In the genomic region with DNA sequence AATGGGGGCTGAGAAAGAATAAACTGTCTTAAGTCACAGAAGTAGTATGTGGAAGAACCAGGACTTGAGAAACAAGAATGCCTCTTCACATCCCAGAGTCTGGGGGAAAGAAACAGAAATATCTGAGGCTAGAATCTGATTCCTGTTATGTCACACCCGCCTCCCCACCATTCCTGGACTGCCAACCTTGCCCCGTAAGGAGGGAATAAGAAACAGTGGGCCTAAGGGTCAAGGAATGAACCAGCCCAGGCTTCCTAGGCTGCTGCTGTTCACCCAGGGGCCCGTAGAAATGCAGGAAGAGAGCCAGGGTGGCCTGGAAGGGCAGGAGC, we compare ENCODE assay signal across 16 cellular contexts. TPM values are rescaled to one million over a fixed set of nuclear protein-coding genes. Genes with fewer than 3 reads are reported as not detected.
DNase-seq lines count a peak whose midpoint lies in the region; ATAC-seq and TF ChIP-seq lines count a peak whose summit lies in the region.
"Had no signal": no experiment of that assay in that cellular context is flagged by ENCODE, and none has a peak within 500 bp of the region (broad histone marks: within the 10 kb centered on the region; RNA-seq: fewer than 3 reads in every experiment).

No MANE protein-coding gene starts in this region.

- peak overlapping the region; percentile 83 for H3K4me3 ChIP-seq in left ventricle myocardium inferior
- peak overlapping the region in 1 of 2 donors; percentile 80 for H3K4me3 ChIP-seq in gastroesophageal sphincter
- H3K4me3 ChIP-seq in osteoblast (ENCODE audit: insufficient read depth, low read length): no peak overlapping the region
- H3K4me3 ChIP-seq in upper lobe of left lung: peak overlapping the region in 3 of 4 donors; percentile 14 to 88 (median 79)
- H3K4me3 ChIP-seq: MG63 had no signal

- no peaks in the 10 kb centered on the region for H4K20me1 ChIP-seq in osteoblast (ENCODE audit: insufficient read depth, low read length)

- 61 to 63% methylated on average over 1 to 3 of the region's 3 CpGs for WGBS in gastroesophageal sphincter (ENCODE audit: low coverage in 1 of 2), 2 donors
- 61 to 68% methylated on average over 3 of the region's 3 CpGs for WGBS in upper lobe of left lung, 2 donors

- intact Hi-C loops in left ventricle myocardium inferior (cut with micrococcal nuclease): loop anchor here (10.0 kb wide), 1 partner anchor 169 kb away; no protein-coding TSS in a partner anchor
- intact Hi-C loops in Right ventricle myocardium inferior (cut with DNase I): no loop called here

- no peak for DNase-seq in left ventricle myocardium inferior
- DNase-seq in Right ventricle myocardium inferior (ENCODE audit: missing footprints): no peak
- DNase-seq in osteoblast (ENCODE audit: insufficient read length, low spot score, missing footprints): peak; percentile 65
- DNase-seq in upper lobe of left lung: no peak
- DNase-seq in NCI-H774 (lab: John Stamatoyannopoulos, UW): no peak
- DNase-seq: DMS79 treated with DMSO at 0.1 percent for 48 hours, kidney glomerular epithelial cell, MG63, NCI-H2029, PC-3 had no signal

- H3K79me2 ChIP-seq in osteoblast (ENCODE audit: insufficient read depth, low read length): no peaks in the 10 kb centered on the region

- no peaks in the 10 kb centered on the region for H3K9me3 ChIP-seq in left ventricle myocardium inferior (replicated peaks)
- no peaks in the 10 kb centered on the region for H3K9me3 ChIP-seq in gastroesophageal sphincter
- H3K9me3 ChIP-seq in osteoblast (ENCODE audit: low read depth, low read length): no peaks in the 10 kb centered on the region
- no peaks in the 10 kb centered on the region for H3K9me3 ChIP-seq in upper lobe of left lung
- H3K9me3 ChIP-seq: MG63, SK-N-SH had no signal

- H3K27ac ChIP-seq in left ventricle myocardium inferior (replicated peaks) (peak overlapping the region; percentile 95), gastroesophageal sphincter (peak overlapping the region in 3 of 4 donors; percentile 57 to 81 (median 59)), osteoblast (ENCODE audit: low read depth, low read length) (no peak overlapping the region), upper lobe of left lung (peak overlapping the region; percentile 61 to 93 (median 92))
- H3K27ac ChIP-seq: C4-2B had no signal

- H3K4me1 ChIP-seq in left ventricle myocardium inferior (peaks cover 93% of the 10 kb centered on the region), gastroesophageal sphincter (peaks cover 0 to 64% (median 16%) of the 10 kb centered on the region in 3 donors), osteoblast (ENCODE audit: insufficient read depth, low read length) (peaks cover 5% of the 10 kb centered on the region), upper lobe of left lung (peaks cover 25 to 90% (median 47%) of the 10 kb centered on the region in 4 donors)

- TF ChIP-seq EP300 in gastroesophageal sphincter (IDR thresholded peaks at IDR 0.05) (no peak), upper lobe of left lung (IDR thresholded peaks at IDR 0.05) (no peak)

- H3K27me3 ChIP-seq in left ventricle myocardium inferior (ENCODE audit: low read depth) (peaks cover 79% of the 10 kb centered on the region), gastroesophageal sphincter (peaks cover 88% of the 10 kb centered on the region), osteoblast (ENCODE audit: insufficient read depth, low read length) (peaks cover 62% of the 10 kb centered on the region), upper lobe of left lung (peaks cover 0 to 17% (median 13%) of the 10 kb centered on the region in 4 donors)

- no peak for ATAC-seq in Right ventricle myocardium inferior
- no peak for ATAC-seq in gastroesophageal sphincter
- no peak for ATAC-seq in upper lobe of left lung (ENCODE audit: low FRiP score in 2 of 2)
- no peak for ATAC-seq in HG02938 (IDR thresholded peaks at IDR 0.05; ENCODE audit: unreplicated experiment)
- no peak for ATAC-seq in SK-N-SH treated with all-trans-retinoic acid at 6 μM for 48 hours
- ATAC-seq: PC-3 had no signal

- H3K36me3 ChIP-seq in left ventricle myocardium inferior (peaks cover 3% of the 10 kb centered on the region), gastroesophageal sphincter (no peaks in the 10 kb centered on the region), osteoblast (ENCODE audit: insufficient read depth, low read length) (no peaks in the 10 kb centered on the region), upper lobe of left lung (peaks cover 0 to 5% (median 3%) of the 10 kb centered on the region in 4 donors)
- H3K36me3 ChIP-seq: MG63 had no signal

- TF ChIP-seq CTCF in left ventricle myocardium inferior (IDR thresholded peaks at IDR 0.05; ENCODE audit: borderline replicate concordance) (no peak), gastroesophageal sphincter (IDR thresholded peaks at IDR 0.05) (no peak), osteoblast (IDR thresholded peaks at IDR 0.05; ENCODE audit: extremely low read depth, low read depth, low read length) (no peak), upper lobe of left lung (IDR thresholded peaks at IDR 0.05) (no peak)

- TF ChIP-seq POLR2A in gastroesophageal sphincter (IDR thresholded peaks at IDR 0.05): no peak
- TF ChIP-seq POLR2A in upper lobe of left lung (IDR thresholded peaks at IDR 0.05): peak in 1 of 4 donors; percentile 13

- H3K4me2 ChIP-seq in osteoblast (ENCODE audit: insufficient read depth, low read length): no peak overlapping the region
- H3K4me2 ChIP-seq: SK-N-SH had no signal

- H2AFZ ChIP-seq in osteoblast (ENCODE audit: low read length): no peak overlapping the region

TF ChIP-seq in SK-N-SH treated with all-trans-retinoic acid at 6 μM for 48 hours, 23 proteins besides CTCF, POLR2A, EP300 and RAD21 (continues in another document):
- no peak for TF ChIP-seq ZNF8 (CRISPR knock-in tag; IDR thresholded peaks at IDR 0.05)
- TF ChIP-seq ZFP30 (CRISPR knock-in tag; IDR thresholded peaks at IDR 0.05): no peak
- TF ChIP-seq TOX (CRISPR knock-in tag; IDR thresholded peaks at IDR 0.05; ENCODE audit: borderline replicate concordance): no peak
- TF ChIP-seq, protein P1, sequence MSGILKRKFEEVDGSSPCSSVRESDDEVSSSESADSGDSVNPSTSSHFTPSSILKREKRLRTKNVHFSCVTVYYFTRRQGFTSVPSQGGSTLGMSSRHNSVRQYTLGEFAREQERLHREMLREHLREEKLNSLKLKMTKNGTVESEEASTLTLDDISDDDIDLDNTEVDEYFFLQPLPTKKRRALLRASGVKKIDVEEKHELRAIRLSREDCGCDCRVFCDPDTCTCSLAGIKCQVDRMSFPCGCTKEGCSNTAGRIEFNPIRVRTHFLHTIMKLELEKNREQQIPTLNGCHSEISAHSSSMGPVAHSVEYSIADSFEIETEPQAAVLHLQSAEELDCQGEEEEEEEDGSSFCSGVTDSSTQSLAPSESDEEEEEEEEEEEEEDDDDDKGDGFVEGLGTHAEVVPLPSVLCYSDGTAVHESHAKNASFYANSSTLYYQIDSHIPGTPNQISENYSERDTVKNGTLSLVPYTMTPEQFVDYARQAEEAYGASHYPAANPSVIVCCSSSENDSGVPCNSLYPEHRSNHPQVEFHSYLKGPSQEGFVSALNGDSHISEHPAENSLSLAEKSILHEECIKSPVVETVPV (CRISPR knock-in tag; IDR thresholded peaks at IDR 0.05): no peak
- no peak for TF ChIP-seq RARB (CRISPR knock-in tag; IDR thresholded peaks at IDR 0.05)
- TF ChIP-seq, protein P2, sequence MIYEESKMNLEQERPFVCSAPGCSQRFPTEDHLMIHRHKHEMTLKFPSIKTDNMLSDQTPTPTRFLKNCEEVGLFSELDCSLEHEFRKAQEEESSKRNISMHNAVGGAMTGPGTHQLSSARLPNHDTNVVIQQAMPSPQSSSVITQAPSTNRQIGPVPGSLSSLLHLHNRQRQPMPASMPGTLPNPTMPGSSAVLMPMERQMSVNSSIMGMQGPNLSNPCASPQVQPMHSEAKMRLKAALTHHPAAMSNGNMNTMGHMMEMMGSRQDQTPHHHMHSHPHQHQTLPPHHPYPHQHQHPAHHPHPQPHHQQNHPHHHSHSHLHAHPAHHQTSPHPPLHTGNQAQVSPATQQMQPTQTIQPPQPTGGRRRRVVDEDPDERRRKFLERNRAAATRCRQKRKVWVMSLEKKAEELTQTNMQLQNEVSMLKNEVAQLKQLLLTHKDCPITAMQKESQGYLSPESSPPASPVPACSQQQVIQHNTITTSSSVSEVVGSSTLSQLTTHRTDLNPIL (CRISPR knock-in tag; IDR thresholded peaks at IDR 0.05; ENCODE audit: low read depth): no peak
- TF ChIP-seq ZFP3 (CRISPR knock-in tag; IDR thresholded peaks at IDR 0.05): no peak
- TF ChIP-seq ZNF565 (CRISPR knock-in tag; conservative IDR thresholded peaks at IDR 0.05; ENCODE audit: low read depth): no peak
- TF ChIP-seq, protein P3, sequence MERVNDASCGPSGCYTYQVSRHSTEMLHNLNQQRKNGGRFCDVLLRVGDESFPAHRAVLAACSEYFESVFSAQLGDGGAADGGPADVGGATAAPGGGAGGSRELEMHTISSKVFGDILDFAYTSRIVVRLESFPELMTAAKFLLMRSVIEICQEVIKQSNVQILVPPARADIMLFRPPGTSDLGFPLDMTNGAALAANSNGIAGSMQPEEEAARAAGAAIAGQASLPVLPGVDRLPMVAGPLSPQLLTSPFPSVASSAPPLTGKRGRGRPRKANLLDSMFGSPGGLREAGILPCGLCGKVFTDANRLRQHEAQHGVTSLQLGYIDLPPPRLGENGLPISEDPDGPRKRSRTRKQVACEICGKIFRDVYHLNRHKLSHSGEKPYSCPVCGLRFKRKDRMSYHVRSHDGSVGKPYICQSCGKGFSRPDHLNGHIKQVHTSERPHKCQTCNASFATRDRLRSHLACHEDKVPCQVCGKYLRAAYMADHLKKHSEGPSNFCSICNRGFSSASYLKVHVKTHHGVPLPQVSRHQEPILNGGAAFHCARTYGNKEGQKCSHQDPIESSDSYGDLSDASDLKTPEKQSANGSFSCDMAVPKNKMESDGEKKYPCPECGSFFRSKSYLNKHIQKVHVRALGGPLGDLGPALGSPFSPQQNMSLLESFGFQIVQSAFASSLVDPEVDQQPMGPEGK (CRISPR knock-in tag; IDR thresholded peaks at IDR 0.05; ENCODE audit: borderline replicate concordance): no peak
- TF ChIP-seq ARNTL (CRISPR knock-in tag; IDR thresholded peaks at IDR 0.05; ENCODE audit: borderline replicate concordance, low read depth): no peak
- TF ChIP-seq ISL1 (CRISPR knock-in tag; IDR thresholded peaks at IDR 0.05): no peak
- no peak for TF ChIP-seq BACH2 (CRISPR knock-in tag; IDR thresholded peaks at IDR 0.05; ENCODE audit: borderline replicate concordance)
- no peak for TF ChIP-seq GLIS3 (CRISPR knock-in tag; IDR thresholded peaks at IDR 0.05)
- no peak for TF ChIP-seq CSDC2 (CRISPR knock-in tag; IDR thresholded peaks at IDR 0.05)

RNA-seq across cellular contexts. Expression of gene PCDH1, which starts 4.3 kb away (rescaled TPM):
- total RNA-seq in left ventricle myocardium inferior (16.1 TPM), Right ventricle myocardium inferior (21.0 TPM), gastroesophageal sphincter (10 to 100 TPM; 23.0 to 52.8 (median 30.9) TPM), osteoblast (0.29 and 1.4 TPM in 2 replicates), upper lobe of left lung (100 to 1,000 TPM in 1 of 6 donors, 10 to 100 TPM in 5; 41.3 to 133 (median 81.6) TPM)
- total RNA-seq: activated CD4-positive, alpha-beta memory T cell treated with anti-CD3 and anti-CD28 coated beads, Interleukin-2, amount 10 ng/mL, durations not matched to agents 7 days and 5 days had no signal

RNA-seq across cellular contexts. Expression of gene DELE1, which starts 49.8 kb away (rescaled TPM):
- total RNA-seq in left ventricle myocardium inferior (125 TPM), Right ventricle myocardium inferior (94.4 TPM), gastroesophageal sphincter (10 to 100 TPM; 38.8 to 92.3 (median 62.5) TPM), osteoblast (50.1 and 52.1 TPM in 2 replicates), upper lobe of left lung (100 to 1,000 TPM in 1 of 6 donors, 10 to 100 TPM in 5; 59.4 to 151 (median 87.5) TPM)
